Comparison of ENCODE assay signal across 41 cellular contexts in genomic region chr5:172209714-172210113, GRCh38. TPM values are rescaled to one million over a fixed set of nuclear protein-coding genes. Genes with fewer than 3 reads are reported as not detected.
"Had no signal": no experiment of that assay in that cellular context is flagged by ENCODE, and none has a peak within 500 bp of the region (broad histone marks: within the 10 kb centered on the region; RNA-seq: fewer than 3 reads in every experiment).

No MANE protein-coding gene starts in this region.

- DNase-seq: activated B cell treated with CpG ODN at 0.5 μM for 24 hours; activated CD4-positive, alpha-beta memory T cell treated with anti-CD3 and anti-CD28 coated beads for 36 hours; activated CD4-positive, alpha-beta T cell treated with anti-CD3 and anti-CD28 coated beads for 4 hours; activated CD4-positive, alpha-beta T cell treated with anti-CD3 and anti-CD28 coated beads, Interleukin-2, amount 10 ng/mL, durations not matched to agents 24 days and 14 days; activated CD4-positive, alpha-beta T cell treated with anti-CD3 and anti-CD28 coated beads, Interleukin-2, amount 50 U/mL, for 1 hour; activated CD4-positive, alpha-beta T cell treated with anti-CD3 and anti-CD28 coated beads, Interleukin-2, amount 50 U/mL, for 4 hours; activated CD4-positive, CD25-positive, alpha-beta regulatory T cell treated with anti-CD3 and anti-CD28 coated beads, Interleukin-2, amount 50 U/mL, for 72 hours; activated CD8-positive, alpha-beta memory T cell treated with anti-CD3 and anti-CD28 coated beads, Interleukin-2, amount 50 U/mL, for 4 hours; activated CD8-positive, alpha-beta T cell treated with anti-CD3 and anti-CD28 coated beads for 36 hours; activated effector memory CD4-positive, alpha-beta T cell treated with anti-CD3 and anti-CD28 coated beads, Interleukin-2, amount 50 U/mL, for 16 hours; activated gamma-delta T cell treated with Interleukin-2 at 50 U/mL for 16 hours; activated naive CD4-positive, alpha-beta T cell; activated naive CD4-positive, alpha-beta T cell treated with anti-CD3 and anti-CD28 coated beads for 36 hours; activated naive CD4-positive, alpha-beta T cell treated with anti-CD3 and anti-CD28 coated beads, Interleukin-2, amount 50 U/mL, for 16 hours; activated naive CD8-positive, alpha-beta T cell treated with anti-CD3 and anti-CD28 coated beads for 36 hours; activated T-cell treated with anti-CD3 and anti-CD28 coated beads for 4 hours; activated T-cell treated with anti-CD3 and anti-CD28 coated beads, Interleukin-2, amount 50 U/mL, for 1 hour; activated T-cell treated with anti-CD3 and anti-CD28 coated beads, Interleukin-2, amount 50 U/mL, for 4 hours; activated T-cell treated with anti-CD3 and anti-CD28 coated beads, Interleukin-2, amount 50 U/mL, for 72 hours; adrenal gland; amniotic stem cell; aorta; body of pancreas; brain microvascular endothelial cell; caudate nucleus; cerebellar nuclear complex; T-helper 2 cell; T-helper 9 cell had no signal

- H3K27me3 Mint-ChIP-seq: activated B cell treated with CpG ODN at 0.5 μM for 24 hours; activated CD4-positive, alpha-beta memory T cell treated with anti-CD3 and anti-CD28 coated beads for 36 hours; activated CD4-positive, alpha-beta T cell treated with anti-CD3 and anti-CD28 coated beads, Interleukin-2, amount 10 ng/mL, durations not matched to agents 24 days and 14 days; activated CD8-positive, alpha-beta T cell treated with anti-CD3 and anti-CD28 coated beads for 36 hours; activated naive CD8-positive, alpha-beta T cell treated with anti-CD3 and anti-CD28 coated beads for 36 hours; activated T-helper 17 cell treated with anti-CD3 and anti-CD28 coated beads, Interleukin-2, amount 50 U/mL, for 72 hours; central memory CD8-positive, alpha-beta T cell had no signal

- H3K4me3 ChIP-seq: adrenal gland, body of pancreas, cardiac muscle cell had no signal

- H3K27ac Mint-ChIP-seq: activated B cell treated with CpG ODN at 0.5 μM for 24 hours; activated CD4-positive, alpha-beta memory T cell treated with anti-CD3 and anti-CD28 coated beads for 36 hours; activated CD4-positive, alpha-beta T cell treated with anti-CD3 and anti-CD28 coated beads, Interleukin-2, amount 10 ng/mL, durations not matched to agents 24 days and 14 days; activated CD8-positive, alpha-beta T cell treated with anti-CD3 and anti-CD28 coated beads for 36 hours; activated naive CD4-positive, alpha-beta T cell treated with anti-CD3 and anti-CD28 coated beads for 36 hours; activated naive CD4-positive, alpha-beta T cell treated with anti-CD3 and anti-CD28 coated beads, Interleukin-2, amount 50 U/mL, for 72 hours; activated naive CD8-positive, alpha-beta T cell treated with anti-CD3 and anti-CD28 coated beads for 36 hours; activated T-cell treated with anti-CD3 and anti-CD28 coated beads, Interleukin-2, amount 50 U/mL, for 72 hours; activated T-helper 1 cell treated with anti-CD3 and anti-CD28 coated beads, Interleukin-12 subunit alpha, Interleukin-12 subunit beta, Interleukin-2, Interleukin-4 antibody, amounts not matched to agents 30 ng/mL and 10 ng/mL and 1 ng/mL, durations not matched to agents 14 hours and 24 hours and 36 hours; activated T-helper 17 cell treated with anti-CD3 and anti-CD28 coated beads, Interleukin-2, amount 50 U/mL, for 72 hours; T-helper 1 cell treated with Interleukin-12 subunit alpha and Interleukin-12 subunit beta and Interleukin-4 antibody, amounts not matched to agents 30 μg/mL and 1 μg/mL, for 36 hours; T-helper 2 cell treated with Interferon-gamma antibody and Interleukin-4, amounts not matched to agents 5 μg/mL and 100 μg/mL, for 36 hours had no signal

- H3K9me3 Mint-ChIP-seq: activated B cell treated with CpG ODN at 0.5 μM for 24 hours; activated CD4-positive, alpha-beta memory T cell treated with anti-CD3 and anti-CD28 coated beads for 36 hours; activated CD4-positive, alpha-beta T cell treated with anti-CD3 and anti-CD28 coated beads, Interleukin-2, amount 10 ng/mL, durations not matched to agents 24 days and 14 days; activated CD8-positive, alpha-beta T cell treated with anti-CD3 and anti-CD28 coated beads for 36 hours; activated naive CD4-positive, alpha-beta T cell treated with anti-CD3 and anti-CD28 coated beads for 36 hours; activated naive CD4-positive, alpha-beta T cell treated with anti-CD3 and anti-CD28 coated beads, Interleukin-2, amount 50 U/mL, for 72 hours; activated naive CD8-positive, alpha-beta T cell treated with anti-CD3 and anti-CD28 coated beads for 36 hours; activated T-cell treated with anti-CD3 and anti-CD28 coated beads, Interleukin-2, amount 50 U/mL, for 4 hours; activated T-cell treated with anti-CD3 and anti-CD28 coated beads, Interleukin-2, amount 50 U/mL, for 72 hours; activated T-helper 1 cell treated with anti-CD3 and anti-CD28 coated beads, Interleukin-12 subunit alpha, Interleukin-12 subunit beta, Interleukin-2, Interleukin-4 antibody, amounts not matched to agents 30 ng/mL and 10 ng/mL and 1 ng/mL, durations not matched to agents 14 hours and 24 hours and 36 hours; activated T-helper 17 cell treated with anti-CD3 and anti-CD28 coated beads, Interleukin-2, amount 50 U/mL, for 72 hours; central memory CD8-positive, alpha-beta T cell; T-helper 1 cell treated with Interleukin-12 subunit alpha and Interleukin-12 subunit beta and Interleukin-4 antibody, amounts not matched to agents 30 μg/mL and 1 μg/mL, for 36 hours; T-helper 2 cell treated with Interferon-gamma antibody and Interleukin-4, amounts not matched to agents 5 μg/mL and 100 μg/mL, for 36 hours had no signal

- H3K27me3 ChIP-seq: adrenal gland, body of pancreas, brain microvascular endothelial cell, cardiac muscle cell had no signal

- H3K4me1 Mint-ChIP-seq: activated B cell treated with CpG ODN at 0.5 μM for 24 hours; activated CD4-positive, alpha-beta T cell treated with anti-CD3 and anti-CD28 coated beads, Interleukin-2, amount 10 ng/mL, durations not matched to agents 24 days and 14 days; central memory CD8-positive, alpha-beta T cell had no signal

- H3K27ac ChIP-seq: adrenal gland, body of pancreas, brain microvascular endothelial cell, cardiac muscle cell, VCaP had no signal

- H3K4me1 ChIP-seq: adrenal gland, body of pancreas had no signal

- FAIRE-seq: astrocyte, bronchial epithelial cell, TTC549 had no signal

- H3K4me3 Mint-ChIP-seq: activated B cell treated with CpG ODN at 0.5 μM for 24 hours; activated CD4-positive, alpha-beta memory T cell treated with anti-CD3 and anti-CD28 coated beads for 36 hours; activated CD4-positive, alpha-beta T cell treated with anti-CD3 and anti-CD28 coated beads, Interleukin-2, amount 10 ng/mL, durations not matched to agents 24 days and 14 days; activated CD8-positive, alpha-beta T cell treated with anti-CD3 and anti-CD28 coated beads for 36 hours; activated naive CD4-positive, alpha-beta T cell treated with anti-CD3 and anti-CD28 coated beads for 36 hours; activated naive CD8-positive, alpha-beta T cell treated with anti-CD3 and anti-CD28 coated beads for 36 hours; activated T-cell treated with anti-CD3 and anti-CD28 coated beads, Interleukin-2, amount 50 U/mL, for 4 hours; activated T-cell treated with anti-CD3 and anti-CD28 coated beads, Interleukin-2, amount 50 U/mL, for 72 hours; activated T-helper 1 cell treated with anti-CD3 and anti-CD28 coated beads, Interleukin-12 subunit alpha, Interleukin-12 subunit beta, Interleukin-2, Interleukin-4 antibody, amounts not matched to agents 30 ng/mL and 10 ng/mL and 1 ng/mL, durations not matched to agents 14 hours and 24 hours and 36 hours; activated T-helper 17 cell treated with anti-CD3 and anti-CD28 coated beads, Interleukin-2, amount 50 U/mL, for 72 hours; central memory CD8-positive, alpha-beta T cell; T-helper 1 cell treated with Interleukin-12 subunit alpha and Interleukin-12 subunit beta and Interleukin-4 antibody, amounts not matched to agents 30 μg/mL and 1 μg/mL, for 36 hours; T-helper 2 cell treated with Interferon-gamma antibody and Interleukin-4, amounts not matched to agents 5 μg/mL and 100 μg/mL, for 36 hours had no signal

- ATAC-seq: activated CD8-positive, alpha-beta T cell treated with anti-CD3 and anti-CD28 coated beads for 36 hours; activated naive CD4-positive, alpha-beta T cell treated with anti-CD3 and anti-CD28 coated beads, Interleukin-2, amount 50 U/mL, for 72 hours; activated T-cell treated with anti-CD3 and anti-CD28 coated beads, Interleukin-2, amount 50 U/mL, for 4 hours; activated T-cell treated with anti-CD3 and anti-CD28 coated beads, Interleukin-2, amount 50 U/mL, for 72 hours; activated T-helper 17 cell treated with anti-CD3 and anti-CD28 coated beads, Interleukin-2, amount 50 U/mL, for 72 hours; body of pancreas had no signal

- H3K9me3 ChIP-seq: adrenal gland, body of pancreas had no signal

RNA-seq across cellular contexts. Expression of gene EFCAB9, which starts 15.7 kb away (rescaled TPM):
- total RNA-seq: activated B cell treated with CpG ODN at 0.5 μM for 24 hours; activated CD4-positive, alpha-beta memory T cell treated with anti-CD3 and anti-CD28 coated beads for 36 hours; activated CD4-positive, alpha-beta T cell treated with anti-CD3 and anti-CD28 coated beads, Interleukin-2, amount 10 ng/mL, durations not matched to agents 24 days and 14 days; activated CD8-positive, alpha-beta memory T cell treated with anti-CD3 and anti-CD28 coated beads for 36 hours; activated CD8-positive, alpha-beta T cell treated with anti-CD3 and anti-CD28 coated beads for 36 hours; activated naive CD4-positive, alpha-beta T cell treated with anti-CD3 and anti-CD28 coated beads for 36 hours; activated naive CD4-positive, alpha-beta T cell treated with anti-CD3 and anti-CD28 coated beads, Interleukin-2, amount 50 U/mL, for 72 hours; activated naive CD8-positive, alpha-beta T cell treated with anti-CD3 and anti-CD28 coated beads for 36 hours; activated T-cell treated with anti-CD3 and anti-CD28 coated beads, Interleukin-2, amount 50 U/mL, for 4 hours; activated T-cell treated with anti-CD3 and anti-CD28 coated beads, Interleukin-2, amount 50 U/mL, for 72 hours; activated T-helper 1 cell treated with anti-CD3 and anti-CD28 coated beads, Interleukin-12 subunit alpha, Interleukin-12 subunit beta, Interleukin-2, Interleukin-4 antibody, amounts not matched to agents 30 ng/mL and 10 ng/mL and 1 ng/mL, durations not matched to agents 14 hours and 24 hours and 36 hours; activated T-helper 17 cell treated with anti-CD3 and anti-CD28 coated beads, Interleukin-2, amount 50 U/mL, for 72 hours; adrenal gland; aorta; astrocyte; body of pancreas; bronchial epithelial cell; cardiac muscle cell; chondrocyte had no signal
- polyA plus RNA-seq: adrenal gland, aorta, cardiac muscle cell had no signal
